16 cellular contexts compared by ENCODE assay signal in the genomic region with DNA sequence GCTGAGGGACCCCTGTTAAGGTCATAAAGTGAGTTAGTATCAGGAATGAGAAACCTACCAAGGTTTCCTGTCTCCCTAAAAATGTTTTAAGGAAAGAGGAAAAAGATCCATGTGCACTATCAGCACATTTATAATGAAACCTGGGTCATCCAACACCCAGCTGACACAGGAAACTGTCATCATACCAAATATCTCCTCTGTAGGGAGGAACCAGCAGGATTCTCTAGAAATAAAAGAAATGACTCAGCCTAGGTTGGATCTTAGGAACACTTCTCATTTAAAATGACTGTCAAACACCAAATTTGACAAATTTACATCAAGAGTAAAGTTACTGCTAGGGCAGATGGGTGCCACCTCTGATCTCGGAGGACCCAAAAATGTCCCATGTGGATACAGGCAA. TPM values are rescaled to one million over a fixed set of nuclear protein-coding genes. Genes with fewer than 3 reads are reported as not detected.
A peak's percentile ranks its signal among the peaks of the same experiment; 100 is the strongest.
DNase-seq lines count a peak whose midpoint lies in the region; ATAC-seq, FAIRE-seq and TF ChIP-seq lines count a peak whose summit lies in the region.
"Had no signal": no experiment of that assay in that cellular context is flagged by ENCODE, and none has a peak within 500 bp of the region (broad histone marks: within the 10 kb centered on the region; RNA-seq: fewer than 3 reads in every experiment).

No MANE protein-coding gene starts in this region.

- H3K27ac Mint-ChIP-seq in activated T-cell treated with anti-CD3 and anti-CD28 coated beads, Interleukin-2, amount 50 U/mL, for 72 hours, result peak overlapping the region; percentile 35
- H3K27ac Mint-ChIP-seq in HFFc6, result no peak overlapping the region; the same call in 1 of the 2 replicates
- no peak overlapping the region for H3K27ac Mint-ChIP-seq in astrocyte (ENCODE audit: unreplicated experiment)
- peak overlapping the region; percentile 81 for H3K27ac Mint-ChIP-seq in stimulated activated effector memory CD8-positive, alpha-beta T cell treated with anti-CD3 and anti-CD28 coated beads, Interleukin-12 subunit alpha, Interleukin-12 subunit beta, amount 100 ng/mL, for 72 hours

- FAIRE-seq in astrocyte (lab: Jason Lieb, UNC), result no peak

- H3K36me3 Mint-ChIP-seq in activated T-cell treated with anti-CD3 and anti-CD28 coated beads, Interleukin-2, amount 50 U/mL, for 72 hours (ENCODE audit: insufficient read depth in 2 of 2), result peaks cover 0 to 3% of the 10 kb centered on the region in 2 donors
- H3K36me3 Mint-ChIP-seq in HFFc6 (ENCODE audit: low read depth) (peaks cover 8% of the 10 kb centered on the region; the same call in 1 of the 2 replicates), astrocyte (ENCODE audit: low read depth, unreplicated experiment) (peaks cover 5% of the 10 kb centered on the region)
- peaks cover 7% of the 10 kb centered on the region for H3K36me3 Mint-ChIP-seq in stimulated activated effector memory CD8-positive, alpha-beta T cell treated with anti-CD3 and anti-CD28 coated beads, Interleukin-12 subunit alpha, Interleukin-12 subunit beta, amount 100 ng/mL, for 72 hours

- no peaks in the 10 kb centered on the region for H3K36me3 ChIP-seq in astrocyte (ENCODE audit: insufficient read depth, low read length)
- peaks cover 0 to 5% of the 10 kb centered on the region in 2 donors for H3K36me3 ChIP-seq in psoas muscle (ENCODE audit: insufficient read depth in 1 of 2, low read depth in 1 of 2)

- no peaks in the 10 kb centered on the region for H3K27me3 ChIP-seq in astrocyte (ENCODE audit: insufficient read depth, low read length)
- no peaks in the 10 kb centered on the region for H3K27me3 ChIP-seq in psoas muscle (ENCODE audit: insufficient read depth in 3 of 3, low read length in 2 of 3)
- H3K27me3 ChIP-seq: body of pancreas, tibial artery had no signal

- peak overlapping the region; percentile 53 to 64 for H3K4me3 Mint-ChIP-seq in activated T-cell treated with anti-CD3 and anti-CD28 coated beads, Interleukin-2, amount 50 U/mL, for 72 hours
- H3K4me3 Mint-ChIP-seq in HFFc6 (no peak overlapping the region), astrocyte (ENCODE audit: unreplicated experiment) (no peak overlapping the region)
- H3K4me3 Mint-ChIP-seq in stimulated activated effector memory CD8-positive, alpha-beta T cell treated with anti-CD3 and anti-CD28 coated beads, Interleukin-12 subunit alpha, Interleukin-12 subunit beta, amount 100 ng/mL, for 72 hours, result peak overlapping the region; percentile 34
- H3K4me3 Mint-ChIP-seq: naive thymus-derived CD8-positive, alpha-beta T cell had no signal

- TF ChIP-seq CTCF in HFFc6 (IDR thresholded peaks at IDR 0.05), result no peak
- TF ChIP-seq CTCF in astrocyte (IDR thresholded peaks at IDR 0.05; ENCODE audit: insufficient read depth, low read depth, low read length), result no peak
- TF ChIP-seq CTCF in psoas muscle (IDR thresholded peaks at IDR 0.05), result no peak

- H3K79me2 ChIP-seq in astrocyte (ENCODE audit: insufficient read depth, low read length), result peaks cover 8% of the 10 kb centered on the region

- H4K20me1 ChIP-seq in astrocyte (ENCODE audit: insufficient read depth, low read length), result peaks cover 14% of the 10 kb centered on the region

- no peaks in the 10 kb centered on the region for H3K9me3 ChIP-seq in astrocyte (ENCODE audit: insufficient read depth, low read depth, low read length)
- H3K9me3 ChIP-seq in psoas muscle, result no peaks in the 10 kb centered on the region
- H3K9me3 ChIP-seq: body of pancreas, tibial artery had no signal

- no peaks in the 10 kb centered on the region for H3K9me3 Mint-ChIP-seq in activated T-cell treated with anti-CD3 and anti-CD28 coated beads, Interleukin-2, amount 50 U/mL, for 72 hours
- H3K9me3 Mint-ChIP-seq in HFFc6, result no peaks in the 10 kb centered on the region
- no peaks in the 10 kb centered on the region for H3K9me3 Mint-ChIP-seq in astrocyte (ENCODE audit: unreplicated experiment)
- H3K9me3 Mint-ChIP-seq in stimulated activated effector memory CD8-positive, alpha-beta T cell treated with anti-CD3 and anti-CD28 coated beads, Interleukin-12 subunit alpha, Interleukin-12 subunit beta, amount 100 ng/mL, for 72 hours, result no peaks in the 10 kb centered on the region

- H3K27me3 Mint-ChIP-seq in activated T-cell treated with anti-CD3 and anti-CD28 coated beads, Interleukin-2, amount 50 U/mL, for 72 hours (ENCODE audit: low read depth), result no peaks in the 10 kb centered on the region
- no peaks in the 10 kb centered on the region for H3K27me3 Mint-ChIP-seq in HFFc6 (ENCODE audit: insufficient read depth)
- H3K27me3 Mint-ChIP-seq in astrocyte (ENCODE audit: low read depth, unreplicated experiment), result no peaks in the 10 kb centered on the region
- H3K27me3 Mint-ChIP-seq: naive thymus-derived CD8-positive, alpha-beta T cell had no signal

- H3K27ac ChIP-seq in astrocyte (ENCODE audit: low read depth, low read length) (no peak overlapping the region), psoas muscle (no peak overlapping the region)
- H3K27ac ChIP-seq: body of pancreas, lower lobe of right lung, tibial artery had no signal

- H3K4me1 ChIP-seq in astrocyte (ENCODE audit: insufficient read depth, low read length) (peaks cover 22% of the 10 kb centered on the region), psoas muscle (peaks cover 41% of the 10 kb centered on the region)

- no peak overlapping the region for H2AFZ ChIP-seq in astrocyte (ENCODE audit: low read depth, low read length)

- H3K4me3 ChIP-seq in astrocyte (ENCODE audit: insufficient read depth, low read depth, low read length) (no peak overlapping the region), psoas muscle (no peak overlapping the region)
- H3K4me3 ChIP-seq: body of pancreas, lower lobe of right lung, tibial artery had no signal

- intact Hi-C loops in psoas muscle (cut with DNase I), result loop anchor here in 1 of 2 donors (5.0 kb wide), 1 partner anchor 48 kb away; no protein-coding TSS in a partner anchor

- peak; percentile 54 to 55 for ATAC-seq in activated T-cell treated with anti-CD3 and anti-CD28 coated beads, Interleukin-2, amount 50 U/mL, for 72 hours (replicated peaks in 1 of 2)
- peak; percentile 53 for ATAC-seq in stimulated activated effector memory CD8-positive, alpha-beta T cell treated with anti-CD3 and anti-CD28 coated beads, Interleukin-12 subunit alpha, Interleukin-12 subunit beta, amount 100 ng/mL, for 72 hours
- ATAC-seq in psoas muscle (no peak), HG02973 (IDR thresholded peaks at IDR 0.05; ENCODE audit: unreplicated experiment) (no peak)
- ATAC-seq: body of pancreas; lower lobe of right lung; naive thymus-derived CD8-positive, alpha-beta T cell had no signal

- peaks cover 82% of the 10 kb centered on the region for H3K4me1 Mint-ChIP-seq in activated T-cell treated with anti-CD3 and anti-CD28 coated beads, Interleukin-2, amount 50 U/mL, for 72 hours (ENCODE audit: low read depth)
- peaks cover 36% of the 10 kb centered on the region for H3K4me1 Mint-ChIP-seq in HFFc6 (ENCODE audit: low read depth)
- peaks cover 43% of the 10 kb centered on the region for H3K4me1 Mint-ChIP-seq in astrocyte (ENCODE audit: low read depth, unreplicated experiment)
- peaks cover 45% of the 10 kb centered on the region for H3K4me1 Mint-ChIP-seq in stimulated activated effector memory CD8-positive, alpha-beta T cell treated with anti-CD3 and anti-CD28 coated beads, Interleukin-12 subunit alpha, Interleukin-12 subunit beta, amount 100 ng/mL, for 72 hours

- peak overlapping the region; percentile 34 for H3K4me2 ChIP-seq in astrocyte (ENCODE audit: low read length)

- no peak overlapping the region for H3K9ac ChIP-seq in astrocyte (ENCODE audit: low read length)

- no peak for DNase-seq in activated T-cell treated with anti-CD3 and anti-CD28 coated beads, Interleukin-2, amount 50 U/mL, for 72 hours
- DNase-seq in activated T-cell treated with anti-CD3 and anti-CD28 coated beads, Interleukin-2, amount 50 U/mL, for 1 hour, result no peak
- DNase-seq in HFFc6 (peak; percentile 5), astrocyte (ENCODE audit: low read depth) (no peak), psoas muscle (no peak), NCI-H446 treated with DMSO at 0.1 percent for 48 hours (lab: John Stamatoyannopoulos, UW) (no peak)
- no peak for DNase-seq in stimulated activated effector memory CD8-positive, alpha-beta T cell treated with anti-CD3 and anti-CD28 coated beads, Interleukin-12 subunit alpha, Interleukin-12 subunit beta, amount 100 ng/mL, for 72 hours (ENCODE audit: low spot score in 2 of 2)
- DNase-seq: activated CD4-positive, CD25-positive, alpha-beta regulatory T cell treated with anti-CD3 and anti-CD28 coated beads, Interleukin-2, amount 50 U/mL, for 72 hours; activated effector memory CD4-positive, alpha-beta T cell treated with Interleukin-2 at 50 U/mL for 16 hours; body of pancreas; effector CD8-positive, alpha-beta T cell; lower lobe of right lung; naive thymus-derived CD8-positive, alpha-beta T cell; NCI-H1048; tibial artery had no signal

- WGBS in psoas muscle, 3 donors, result 94 to 96% (median 95%) methylated on average over 1 of the region's 1 CpG

RNA-seq across cellular contexts. Expression of a gene that starts 21.7 kb away (rescaled TPM):
- 1 to 10 TPM; 3.3 to 5.2 TPM for total RNA-seq in activated T-cell treated with anti-CD3 and anti-CD28 coated beads, Interleukin-2, amount 50 U/mL, for 72 hours
- total RNA-seq in HFFc6 (2021; fragmentation: NEBNext Ultra II Directional; extraction: Animal tissue kit (Norgen Biotek cat#: 25700)), result 1 to 10 TPM; 2.3 to 4.7 (median 2.9) TPM
- total RNA-seq in astrocyte (9.6 and 10.8 TPM in 2 replicates), psoas muscle (10 to 100 TPM; 16.7 to 34.2 (median 23.9) TPM)
- 10 to 100 TPM in 1 of 3 donors, 1 to 10 TPM in 2; 5.9 to 12.0 (median 8.3) TPM for polyA plus RNA-seq in psoas muscle

Comparison
In these comparisons a context has a peak if more than half of its experiments do, and no peak if none do; other contexts are left out.
1. ATAC-seq: peak in activated T-cell treated with anti-CD3 and anti-CD28 coated beads, Interleukin-2, amount 50 U/mL, for 72 hours (2 of 2) and stimulated activated effector memory CD8-positive, alpha-beta T cell treated with anti-CD3 and anti-CD28 coated beads, Interleukin-12 subunit alpha, Interleukin-12 subunit beta, amount 100 ng/mL, for 72 hours (single experiment); none in psoas muscle (0 of 4) and HG02973 (single experiment).
2. H3K27ac Mint-ChIP-seq: peak in activated T-cell treated with anti-CD3 and anti-CD28 coated beads, Interleukin-2, amount 50 U/mL, for 72 hours (single experiment) and stimulated activated effector memory CD8-positive, alpha-beta T cell treated with anti-CD3 and anti-CD28 coated beads, Interleukin-12 subunit alpha, Interleukin-12 subunit beta, amount 100 ng/mL, for 72 hours (single experiment); none in HFFc6 (single experiment) and astrocyte (single experiment).
3. H3K4me3 Mint-ChIP-seq: peak in activated T-cell treated with anti-CD3 and anti-CD28 coated beads, Interleukin-2, amount 50 U/mL, for 72 hours (2 of 2) and stimulated activated effector memory CD8-positive, alpha-beta T cell treated with anti-CD3 and anti-CD28 coated beads, Interleukin-12 subunit alpha, Interleukin-12 subunit beta, amount 100 ng/mL, for 72 hours (single experiment); none in HFFc6 (single experiment) and astrocyte (single experiment).